19 cellular contexts compared by ENCODE assay signal in genomic region chr18:80204142-80204541, GRCh38. TPM values are rescaled to one million over a fixed set of nuclear protein-coding genes. Genes with fewer than 3 reads are reported as not detected.
DNase-seq lines count a peak whose midpoint lies in the region; ATAC-seq, FAIRE-seq and TF ChIP-seq lines count a peak whose summit lies in the region.
"Had no signal": no experiment of that assay in that cellular context is flagged by ENCODE, and none has a peak within 500 bp of the region (broad histone marks: within the 10 kb centered on the region; RNA-seq: fewer than 3 reads in every experiment).

No MANE protein-coding gene starts in this region.

- no peak overlapping the region for H3K4me3 ChIP-seq in esophagus muscularis mucosa
- H3K4me3 ChIP-seq: GM12878 had no signal

- no peaks in the 10 kb centered on the region for H3K9me3 Mint-ChIP-seq in activated CD4-positive, alpha-beta memory T cell treated with anti-CD3 and anti-CD28 coated beads for 36 hours
- no peaks in the 10 kb centered on the region for H3K9me3 Mint-ChIP-seq in activated CD4-positive, alpha-beta memory T cell treated with anti-CD3 and anti-CD28 coated beads, Interleukin-2, amount 10 ng/mL, durations not matched to agents 7 days and 5 days
- H3K9me3 Mint-ChIP-seq: CD4-positive, alpha-beta T cell; HFFc6 had no signal

- H3K36me3 ChIP-seq in esophagus muscularis mucosa = no peaks in the 10 kb centered on the region

- H3K4me1 ChIP-seq in esophagus muscularis mucosa = peaks cover 0 to 21% (median 16%) of the 10 kb centered on the region in 4 donors

- peaks cover 22% of the 10 kb centered on the region for H3K4me1 Mint-ChIP-seq in activated CD4-positive, alpha-beta memory T cell treated with anti-CD3 and anti-CD28 coated beads for 36 hours (ENCODE audit: low read depth)
- peaks cover 33% of the 10 kb centered on the region for H3K4me1 Mint-ChIP-seq in activated CD4-positive, alpha-beta memory T cell treated with anti-CD3 and anti-CD28 coated beads, Interleukin-2, amount 10 ng/mL, durations not matched to agents 7 days and 5 days
- H3K4me1 Mint-ChIP-seq: B cell had no signal

- no peak overlapping the region for H3K4me3 Mint-ChIP-seq in activated CD4-positive, alpha-beta memory T cell treated with anti-CD3 and anti-CD28 coated beads for 36 hours
- H3K4me3 Mint-ChIP-seq in activated CD4-positive, alpha-beta memory T cell treated with anti-CD3 and anti-CD28 coated beads, Interleukin-2, amount 10 ng/mL, durations not matched to agents 7 days and 5 days = no peak overlapping the region
- H3K4me3 Mint-ChIP-seq: B cell; CD4-positive, alpha-beta T cell; HFFc6 had no signal

- peak; percentile 42 for DNase-seq in activated CD4-positive, alpha-beta memory T cell treated with anti-CD3 and anti-CD28 coated beads for 36 hours
- no peak for DNase-seq in activated CD4-positive, alpha-beta memory T cell treated with anti-CD3 and anti-CD28 coated beads, Interleukin-2, amount 10 ng/mL, durations not matched to agents 7 days and 5 days
- peak; percentile 21 for DNase-seq in stimulated activated CD4-positive, alpha-beta T cell treated with anti-CD3 and anti-CD28 coated beads, Interleukin-15, amount 100 ng/mL, for 24 hours
- no peak for DNase-seq in stimulated activated CD4-positive, alpha-beta T cell treated with anti-CD3 and anti-CD28 coated beads, Interleukin-12 subunit alpha, Interleukin-12 subunit beta, amount 100 ng/mL, for 4 hours
- DNase-seq in GM19239 (ENCODE audit: insufficient read length, low spot score) (no peak), esophagus muscularis mucosa (ENCODE audit: extremely low spot score) (peak; percentile 57), NCI-H146 (lab: John Stamatoyannopoulos, UW) (no peak)
- DNase-seq: ACHN; C1 segment of cervical spinal cord; Calu3; CD4-positive, alpha-beta T cell; DMS79; HCEC 1CT; HFFc6; IMR-90 had no signal

- no peaks in the 10 kb centered on the region for H3K36me3 Mint-ChIP-seq in activated CD4-positive, alpha-beta memory T cell treated with anti-CD3 and anti-CD28 coated beads for 36 hours
- no peaks in the 10 kb centered on the region for H3K36me3 Mint-ChIP-seq in activated CD4-positive, alpha-beta memory T cell treated with anti-CD3 and anti-CD28 coated beads, Interleukin-2, amount 10 ng/mL, durations not matched to agents 7 days and 5 days (ENCODE audit: low read depth)

- H3K27me3 Mint-ChIP-seq in activated CD4-positive, alpha-beta memory T cell treated with anti-CD3 and anti-CD28 coated beads for 36 hours = peaks cover 47% of the 10 kb centered on the region
- peaks cover 45% of the 10 kb centered on the region for H3K27me3 Mint-ChIP-seq in activated CD4-positive, alpha-beta memory T cell treated with anti-CD3 and anti-CD28 coated beads, Interleukin-2, amount 10 ng/mL, durations not matched to agents 7 days and 5 days

- H3K27ac Mint-ChIP-seq in activated CD4-positive, alpha-beta memory T cell treated with anti-CD3 and anti-CD28 coated beads for 36 hours = no peak overlapping the region
- no peak overlapping the region for H3K27ac Mint-ChIP-seq in activated CD4-positive, alpha-beta memory T cell treated with anti-CD3 and anti-CD28 coated beads, Interleukin-2, amount 10 ng/mL, durations not matched to agents 7 days and 5 days
- H3K27ac Mint-ChIP-seq: B cell; CD4-positive, alpha-beta T cell; HFFc6 had no signal

- TF ChIP-seq CTCF in esophagus muscularis mucosa (IDR thresholded peaks at IDR 0.05) = no peak

- POLR2A ChIA-PET in activated CD4-positive, alpha-beta memory T cell treated with anti-CD3 and anti-CD28 coated beads for 36 hours (lab: Charles Lee) = no interaction called here
- POLR2A ChIA-PET in activated CD4-positive, alpha-beta memory T cell treated with anti-CD3 and anti-CD28 coated beads, Interleukin-2, amount 10 ng/mL, durations not matched to agents 7 days and 5 days (lab: Charles Lee) = no interaction called here

- peak; percentile 65 for FAIRE-seq in GM19239 (lab: Jason Lieb, UNC)
- FAIRE-seq: GM12878 had no signal

- H3K27me3 ChIP-seq in esophagus muscularis mucosa = no peaks in the 10 kb centered on the region

- intact Hi-C loops in activated CD4-positive, alpha-beta memory T cell treated with anti-CD3 and anti-CD28 coated beads for 36 hours (cut with micrococcal nuclease) = no loop called here
- intact Hi-C loops in esophagus muscularis mucosa (cut with DNase I) = no loop called here

- TF ChIP-seq EP300 in esophagus muscularis mucosa (IDR thresholded peaks at IDR 0.05) = no peak

- CTCF ChIA-PET in activated CD4-positive, alpha-beta memory T cell treated with anti-CD3 and anti-CD28 coated beads for 36 hours (lab: Charles Lee) = interaction anchor here (4.2 kb wide), 1 partner anchor 46 kb away, joined by 23 read pairs; no protein-coding TSS in a partner anchor
- CTCF ChIA-PET in activated CD4-positive, alpha-beta memory T cell treated with anti-CD3 and anti-CD28 coated beads, Interleukin-2, amount 10 ng/mL, durations not matched to agents 7 days and 5 days (lab: Charles Lee) = interaction anchor here (1.7 kb wide), 1 partner anchor 34 kb away, joined by 5 read pairs; no protein-coding TSS in a partner anchor

- no peak for TF ChIP-seq POLR2A in esophagus muscularis mucosa (IDR thresholded peaks at IDR 0.05; ENCODE audit: low read depth)

- WGBS in esophagus muscularis mucosa = 87% methylated on average over 2 of the region's 2 CpGs

- no peak overlapping the region for H3K27ac ChIP-seq in esophagus muscularis mucosa (replicated peaks in 1 of 4)
- H3K27ac ChIP-seq: HL-60 had no signal

- no peak for ATAC-seq in HG03354 (IDR thresholded peaks at IDR 0.05; ENCODE audit: poor library complexity, severe bottlenecking, unreplicated experiment)
- ATAC-seq: GM12878 had no signal

- H3K9me3 ChIP-seq in esophagus muscularis mucosa = no peaks in the 10 kb centered on the region

RNA-seq across cellular contexts. Expression of gene PARD6G, which starts 43.2 kb away (rescaled TPM):
- total RNA-seq in activated CD4-positive, alpha-beta memory T cell treated with anti-CD3 and anti-CD28 coated beads for 36 hours = under 1 TPM; 0.17 to 0.40 TPM
- under 1 TPM; 0.20 to 0.33 TPM for total RNA-seq in activated CD4-positive, alpha-beta memory T cell treated with anti-CD3 and anti-CD28 coated beads, Interleukin-2, amount 10 ng/mL, durations not matched to agents 7 days and 5 days
- 10 to 100 TPM in 2 of 4 donors, 1 to 10 TPM in 2; 5.4 to 11.3 (median 10.4) TPM for total RNA-seq in esophagus muscularis mucosa
- total RNA-seq: B cell had no signal

Comparison
In these comparisons a context has a peak if more than half of its experiments do, and no peak if none do; other contexts are left out.
1. DNase-seq: peak in activated CD4-positive, alpha-beta memory T cell treated with anti-CD3 and anti-CD28 coated beads for 36 hours (single experiment), stimulated activated CD4-positive, alpha-beta T cell treated with anti-CD3 and anti-CD28 coated beads, Interleukin-15, amount 100 ng/mL, for 24 hours (single experiment) and esophagus muscularis mucosa (single experiment); none in activated CD4-positive, alpha-beta memory T cell treated with anti-CD3 and anti-CD28 coated beads, Interleukin-2, amount 10 ng/mL, durations not matched to agents 7 days and 5 days (single experiment), stimulated activated CD4-positive, alpha-beta T cell treated with anti-CD3 and anti-CD28 coated beads, Interleukin-12 subunit alpha, Interleukin-12 subunit beta, amount 100 ng/mL, for 4 hours (single experiment), GM19239 (single experiment) and NCI-H146 (single experiment).
2. RNA of gene PARD6G, which starts 43.2 kb away (total RNA-seq): 5.4 to 11.3 TPM in esophagus muscularis mucosa; 0.17 to 0.40 TPM in activated CD4-positive, alpha-beta memory T cell treated with anti-CD3 and anti-CD28 coated beads for 36 hours and 0.20 to 0.33 TPM in activated CD4-positive, alpha-beta memory T cell treated with anti-CD3 and anti-CD28 coated beads, Interleukin-2, amount 10 ng/mL, durations not matched to agents 7 days and 5 days; every median in the first group is over 4 times any median in the second.